ENCODE assay signal across 1 cellular context in the genomic region with DNA sequence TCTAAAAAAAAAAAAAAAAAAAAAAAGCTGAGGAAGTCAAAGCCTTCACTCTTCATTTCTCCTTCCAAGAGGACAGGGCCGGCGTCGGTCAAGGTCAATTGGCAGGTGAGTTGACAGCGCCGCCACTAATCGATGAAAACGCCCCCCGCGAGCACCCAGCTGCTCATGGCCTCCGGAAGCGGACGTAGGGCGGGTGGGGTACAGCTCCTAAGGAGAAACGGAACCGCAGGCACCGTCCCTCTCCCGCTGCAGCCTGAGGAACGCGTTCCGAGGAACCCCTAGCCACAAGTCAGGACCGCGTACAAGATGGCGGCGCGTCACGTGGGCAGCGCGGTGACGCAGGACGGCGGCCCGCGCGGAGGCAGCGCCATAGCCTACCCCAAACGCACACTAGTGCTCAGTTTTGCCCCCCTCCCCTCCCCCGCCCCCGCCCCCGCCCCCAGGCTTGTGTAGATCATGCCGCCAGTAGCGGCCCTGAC.
TF ChIP-seq lines count a peak whose summit lies in the region.

A gene (plus strand): TSS at position 465 of the 479 bp plus-strand sequence. CDS start 16,045 bp downstream, outside the sequence.

TF ChIP-seq in GM12878, 131 proteins besides CTCF, POLR2A, EP300 and RAD21 (continued from another document):
- TF ChIP-seq, protein P1, sequence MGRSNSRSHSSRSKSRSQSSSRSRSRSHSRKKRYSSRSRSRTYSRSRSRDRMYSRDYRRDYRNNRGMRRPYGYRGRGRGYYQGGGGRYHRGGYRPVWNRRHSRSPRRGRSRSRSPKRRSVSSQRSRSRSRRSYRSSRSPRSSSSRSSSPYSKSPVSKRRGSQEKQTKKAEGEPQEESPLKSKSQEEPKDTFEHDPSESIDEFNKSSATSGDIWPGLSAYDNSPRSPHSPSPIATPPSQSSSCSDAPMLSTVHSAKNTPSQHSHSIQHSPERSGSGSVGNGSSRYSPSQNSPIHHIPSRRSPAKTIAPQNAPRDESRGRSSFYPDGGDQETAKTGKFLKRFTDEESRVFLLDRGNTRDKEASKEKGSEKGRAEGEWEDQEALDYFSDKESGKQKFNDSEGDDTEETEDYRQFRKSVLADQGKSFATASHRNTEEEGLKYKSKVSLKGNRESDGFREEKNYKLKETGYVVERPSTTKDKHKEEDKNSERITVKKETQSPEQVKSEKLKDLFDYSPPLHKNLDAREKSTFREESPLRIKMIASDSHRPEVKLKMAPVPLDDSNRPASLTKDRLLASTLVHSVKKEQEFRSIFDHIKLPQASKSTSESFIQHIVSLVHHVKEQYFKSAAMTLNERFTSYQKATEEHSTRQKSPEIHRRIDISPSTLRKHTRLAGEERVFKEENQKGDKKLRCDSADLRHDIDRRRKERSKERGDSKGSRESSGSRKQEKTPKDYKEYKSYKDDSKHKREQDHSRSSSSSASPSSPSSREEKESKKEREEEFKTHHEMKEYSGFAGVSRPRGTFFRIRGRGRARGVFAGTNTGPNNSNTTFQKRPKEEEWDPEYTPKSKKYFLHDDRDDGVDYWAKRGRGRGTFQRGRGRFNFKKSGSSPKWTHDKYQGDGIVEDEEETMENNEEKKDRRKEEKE (IDR thresholded peaks at IDR 0.05), result no peak
- TF ChIP-seq, protein P2, sequence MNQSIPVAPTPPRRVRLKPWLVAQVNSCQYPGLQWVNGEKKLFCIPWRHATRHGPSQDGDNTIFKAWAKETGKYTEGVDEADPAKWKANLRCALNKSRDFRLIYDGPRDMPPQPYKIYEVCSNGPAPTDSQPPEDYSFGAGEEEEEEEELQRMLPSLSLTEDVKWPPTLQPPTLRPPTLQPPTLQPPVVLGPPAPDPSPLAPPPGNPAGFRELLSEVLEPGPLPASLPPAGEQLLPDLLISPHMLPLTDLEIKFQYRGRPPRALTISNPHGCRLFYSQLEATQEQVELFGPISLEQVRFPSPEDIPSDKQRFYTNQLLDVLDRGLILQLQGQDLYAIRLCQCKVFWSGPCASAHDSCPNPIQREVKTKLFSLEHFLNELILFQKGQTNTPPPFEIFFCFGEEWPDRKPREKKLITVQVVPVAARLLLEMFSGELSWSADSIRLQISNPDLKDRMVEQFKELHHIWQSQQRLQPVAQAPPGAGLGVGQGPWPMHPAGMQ (IDR thresholded peaks at IDR 0.05; ENCODE audit: borderline replicate concordance), result peak; percentile 5; the same call in 1 of the 2 replicates
- TF ChIP-seq HDAC6 (IDR thresholded peaks at IDR 0.05; ENCODE audit: unreplicated experiment), result no peak
- peak; percentile 81 for TF ChIP-seq RELA (IDR thresholded peaks at IDR 0.05; ENCODE audit: borderline replicate concordance, partially characterized antibody)
- TF ChIP-seq, protein P3, sequence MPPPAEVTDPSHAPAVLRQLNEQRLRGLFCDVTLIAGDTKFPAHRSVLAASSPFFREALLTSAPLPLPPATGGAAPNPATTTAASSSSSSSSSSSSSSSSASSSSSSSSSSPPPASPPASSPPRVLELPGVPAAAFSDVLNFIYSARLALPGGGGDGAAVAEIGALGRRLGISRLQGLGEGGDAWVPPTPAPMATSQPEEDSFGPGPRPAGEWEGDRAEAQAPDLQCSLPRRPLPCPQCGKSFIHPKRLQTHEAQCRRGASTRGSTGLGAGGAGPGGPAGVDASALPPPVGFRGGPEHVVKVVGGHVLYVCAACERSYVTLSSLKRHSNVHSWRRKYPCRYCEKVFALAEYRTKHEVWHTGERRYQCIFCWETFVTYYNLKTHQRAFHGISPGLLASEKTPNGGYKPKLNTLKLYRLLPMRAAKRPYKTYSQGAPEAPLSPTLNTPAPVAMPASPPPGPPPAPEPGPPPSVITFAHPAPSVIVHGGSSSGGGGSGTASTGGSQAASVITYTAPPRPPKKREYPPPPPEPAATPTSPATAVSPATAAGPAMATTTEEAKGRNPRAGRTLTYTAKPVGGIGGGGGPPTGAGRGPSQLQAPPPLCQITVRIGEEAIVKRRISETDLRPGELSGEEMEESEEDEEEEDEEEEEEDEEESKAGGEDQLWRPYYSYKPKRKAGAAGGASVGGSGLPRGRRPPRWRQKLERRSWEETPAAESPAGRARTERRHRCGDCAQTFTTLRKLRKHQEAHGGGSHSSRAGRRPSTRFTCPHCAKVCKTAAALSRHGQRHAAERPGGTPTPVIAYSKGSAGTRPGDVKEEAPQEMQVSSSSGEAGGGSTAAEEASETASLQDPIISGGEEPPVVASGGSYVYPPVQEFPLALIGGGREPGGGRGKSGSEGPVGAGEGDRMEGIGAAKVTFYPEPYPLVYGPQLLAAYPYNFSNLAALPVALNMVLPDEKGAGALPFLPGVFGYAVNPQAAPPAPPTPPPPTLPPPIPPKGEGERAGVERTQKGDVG (CRISPR knock-in tag; IDR thresholded peaks at IDR 0.05), result no peak
- TF ChIP-seq IKZF1 (conservative IDR thresholded peaks at IDR 0.05), result peak; percentile 87
- TF ChIP-seq CREB1 (IDR thresholded peaks at IDR 0.05; ENCODE audit: low read depth), result peak; percentile 94
- TF ChIP-seq ESRRA (IDR thresholded peaks at IDR 0.05; ENCODE audit: low read length), result peak; percentile 91
- TF ChIP-seq, protein P4, sequence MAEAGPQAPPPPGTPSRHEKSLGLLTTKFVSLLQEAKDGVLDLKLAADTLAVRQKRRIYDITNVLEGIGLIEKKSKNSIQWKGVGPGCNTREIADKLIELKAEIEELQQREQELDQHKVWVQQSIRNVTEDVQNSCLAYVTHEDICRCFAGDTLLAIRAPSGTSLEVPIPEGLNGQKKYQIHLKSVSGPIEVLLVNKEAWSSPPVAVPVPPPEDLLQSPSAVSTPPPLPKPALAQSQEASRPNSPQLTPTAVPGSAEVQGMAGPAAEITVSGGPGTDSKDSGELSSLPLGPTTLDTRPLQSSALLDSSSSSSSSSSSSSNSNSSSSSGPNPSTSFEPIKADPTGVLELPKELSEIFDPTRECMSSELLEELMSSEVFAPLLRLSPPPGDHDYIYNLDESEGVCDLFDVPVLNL (IDR thresholded peaks at IDR 0.05; ENCODE audit: low read depth, low read length), result no peak
- TF ChIP-seq LARP7 (IDR thresholded peaks at IDR 0.05), result peak; percentile 79
- TF ChIP-seq CHD2 (IDR thresholded peaks at IDR 0.05; ENCODE audit: borderline replicate concordance, low read depth, low read length), result peak; percentile 48; the same call in 1 of the 2 replicates
- TF ChIP-seq, protein P5, sequence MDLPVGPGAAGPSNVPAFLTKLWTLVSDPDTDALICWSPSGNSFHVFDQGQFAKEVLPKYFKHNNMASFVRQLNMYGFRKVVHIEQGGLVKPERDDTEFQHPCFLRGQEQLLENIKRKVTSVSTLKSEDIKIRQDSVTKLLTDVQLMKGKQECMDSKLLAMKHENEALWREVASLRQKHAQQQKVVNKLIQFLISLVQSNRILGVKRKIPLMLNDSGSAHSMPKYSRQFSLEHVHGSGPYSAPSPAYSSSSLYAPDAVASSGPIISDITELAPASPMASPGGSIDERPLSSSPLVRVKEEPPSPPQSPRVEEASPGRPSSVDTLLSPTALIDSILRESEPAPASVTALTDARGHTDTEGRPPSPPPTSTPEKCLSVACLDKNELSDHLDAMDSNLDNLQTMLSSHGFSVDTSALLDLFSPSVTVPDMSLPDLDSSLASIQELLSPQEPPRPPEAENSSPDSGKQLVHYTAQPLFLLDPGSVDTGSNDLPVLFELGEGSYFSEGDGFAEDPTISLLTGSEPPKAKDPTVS (IDR thresholded peaks at IDR 0.05; ENCODE audit: low read depth, low read length), result no peak
- TF ChIP-seq SREBF1 (IDR thresholded peaks at IDR 0.05; ENCODE audit: low read length), result no peak
- peak; percentile 62 for TF ChIP-seq SMAD1 (IDR thresholded peaks at IDR 0.05; ENCODE audit: low read depth, partially characterized antibody)
- TF ChIP-seq CBX5 (IDR thresholded peaks at IDR 0.05; ENCODE audit: low read depth), result no peak
- TF ChIP-seq PAX5 (IDR thresholded peaks at IDR 0.05; ENCODE audit: borderline replicate concordance, low read depth, low read length), result peak; percentile 44; the same call in 1 of the 2 replicates
- peak; percentile 27 for TF ChIP-seq SIX5 (IDR thresholded peaks at IDR 0.05; ENCODE audit: low read depth, low read length, severe bottlenecking)
- TF ChIP-seq, protein P6, sequence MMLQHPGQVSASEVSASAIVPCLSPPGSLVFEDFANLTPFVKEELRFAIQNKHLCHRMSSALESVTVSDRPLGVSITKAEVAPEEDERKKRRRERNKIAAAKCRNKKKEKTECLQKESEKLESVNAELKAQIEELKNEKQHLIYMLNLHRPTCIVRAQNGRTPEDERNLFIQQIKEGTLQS (IDR thresholded peaks at IDR 0.05; ENCODE audit: borderline replicate concordance, extremely low read depth, low read depth, low read length), result peak; percentile 79
